ENCODE assay signal across 7 cellular contexts in genomic region chr16:72214821-72215220, GRCh38. TPM values are rescaled to one million over a fixed set of nuclear protein-coding genes. Genes with fewer than 3 reads are reported as not detected.
"Had no signal": no experiment of that assay in that cellular context is flagged by ENCODE, and none has a peak within 500 bp of the region (broad histone marks: within the 10 kb centered on the region; RNA-seq: fewer than 3 reads in every experiment).

No MANE protein-coding gene starts in this region.

- H3K27ac Mint-ChIP-seq: IgD-negative memory B cell had no signal

- DNase-seq: IMR-90, KBM-7, KG1 had no signal

- H3K4me3 ChIP-seq: K562 had no signal

- H3K27me3 Mint-ChIP-seq: IgD-negative memory B cell had no signal

- H3K27ac ChIP-seq: HL-60 had no signal

- ATAC-seq: HepG2, K562 had no signal

- H3K4me3 Mint-ChIP-seq: IgD-negative memory B cell had no signal

- H3K4me1 Mint-ChIP-seq: IgD-negative memory B cell had no signal

- FAIRE-seq: HepG2, K562 had no signal

RNA-seq across cellular contexts. Expression of gene PMFBP1, which starts 42.9 kb away (rescaled TPM):
- polyA plus RNA-seq: IMR-90 had no signal
